ENCODE assay signal across 8 cellular contexts in genomic region chrX:56733459-56734046, GRCh38. TPM values are rescaled to one million over a fixed set of nuclear protein-coding genes. Genes with fewer than 3 reads are reported as not detected.
A peak's percentile ranks its signal among the peaks of the same experiment; 100 is the strongest.
DNase-seq lines count a peak whose midpoint lies in the region; ATAC-seq and TF ChIP-seq lines count a peak whose summit lies in the region.

No MANE protein-coding gene starts in this region.

- H3K9me3 ChIP-seq in left ventricle myocardium inferior (replicated peaks) (no peaks in the 10 kb centered on the region), spleen (no peaks in the 10 kb centered on the region)

- H3K27me3 Mint-ChIP-seq in activated naive CD4-positive, alpha-beta T cell treated with anti-CD3 and anti-CD28 coated beads, Interleukin-2, amount 10 ng/mL, durations not matched to agents 7 days and 5 days, result no peaks in the 10 kb centered on the region

- H3K4me3 ChIP-seq in left ventricle myocardium inferior, result no peak overlapping the region
- H3K4me3 ChIP-seq in spleen, result no peak overlapping the region

- peaks cover 23% of the 10 kb centered on the region for H3K4me1 Mint-ChIP-seq in activated naive CD4-positive, alpha-beta T cell treated with anti-CD3 and anti-CD28 coated beads, Interleukin-2, amount 10 ng/mL, durations not matched to agents 7 days and 5 days

- peaks cover 17% of the 10 kb centered on the region for H3K4me1 ChIP-seq in left ventricle myocardium inferior
- H3K4me1 ChIP-seq in spleen, result peaks cover 0 to 41% (median 14%) of the 10 kb centered on the region in 6 donors

- intact Hi-C loops in left ventricle myocardium inferior (cut with micrococcal nuclease), result no loop called here
- intact Hi-C loops in spleen (cut with DNase I; ENCODE audit: low total_unique reads), result no loop called here

- H3K36me3 Mint-ChIP-seq in activated naive CD4-positive, alpha-beta T cell treated with anti-CD3 and anti-CD28 coated beads, Interleukin-2, amount 10 ng/mL, durations not matched to agents 7 days and 5 days, result peaks cover 20% of the 10 kb centered on the region

- CTCF ChIA-PET in activated naive CD4-positive, alpha-beta T cell treated with anti-CD3 and anti-CD28 coated beads, Interleukin-2, amount 10 ng/mL, durations not matched to agents 7 days and 5 days (lab: Charles Lee), result interaction anchor here (0.8 to 2.4 kb wide), 2 partner anchors 245 to 452 kb away, joined by 8 to 12 read pairs; no protein-coding TSS in a partner anchor

- no peak overlapping the region for H3K4me3 Mint-ChIP-seq in activated naive CD4-positive, alpha-beta T cell treated with anti-CD3 and anti-CD28 coated beads, Interleukin-2, amount 10 ng/mL, durations not matched to agents 7 days and 5 days

- DNase-seq in NCI-H1694 (lab: John Stamatoyannopoulos, UW), result peak; percentile 51
- DNase-seq in NCI-H1694 treated with DMSO at 0.1 percent for 48 hours (lab: John Stamatoyannopoulos, UW), result no peak
- peak; percentile 52 for DNase-seq in RPMI8226
- peak; percentile 67 for DNase-seq in activated naive CD4-positive, alpha-beta T cell treated with anti-CD3 and anti-CD28 coated beads, Interleukin-2, amount 10 ng/mL, durations not matched to agents 7 days and 5 days
- DNase-seq in left ventricle myocardium inferior, result no peak
- no peak for DNase-seq in spleen

- no peak overlapping the region for H3K27ac Mint-ChIP-seq in activated naive CD4-positive, alpha-beta T cell treated with anti-CD3 and anti-CD28 coated beads, Interleukin-2, amount 10 ng/mL, durations not matched to agents 7 days and 5 days

- TF ChIP-seq POLR2A in spleen (IDR thresholded peaks at IDR 0.05), result no peak

- H3K27ac ChIP-seq in left ventricle myocardium inferior (replicated peaks) (no peak overlapping the region), spleen (no peak overlapping the region)

- H3K27me3 ChIP-seq in left ventricle myocardium inferior (ENCODE audit: low read depth) (no peaks in the 10 kb centered on the region), spleen (replicated peaks in 1 of 7) (peaks cover 0 to 7% (median 0%) of the 10 kb centered on the region in 7 donors)

- 45 to 55% (median 51%) methylated on average over 2 of the region's 2 CpGs for WGBS in spleen, 5 donors

- peak; percentile 63 for TF ChIP-seq CTCF in left ventricle myocardium inferior (IDR thresholded peaks at IDR 0.05; ENCODE audit: borderline replicate concordance)
- peak; percentile 28 to 76 (median 53) for TF ChIP-seq CTCF in spleen (IDR thresholded peaks at IDR 0.05 in 8 of 11, conservative IDR thresholded peaks at IDR 0.05 in 3 of 11)

- no peaks in the 10 kb centered on the region for H3K9me3 Mint-ChIP-seq in activated naive CD4-positive, alpha-beta T cell treated with anti-CD3 and anti-CD28 coated beads, Interleukin-2, amount 10 ng/mL, durations not matched to agents 7 days and 5 days

- H3K36me3 ChIP-seq in left ventricle myocardium inferior, result no peaks in the 10 kb centered on the region
- peaks cover 0 to 25% (median 0%) of the 10 kb centered on the region in 6 donors for H3K36me3 ChIP-seq in spleen

- ATAC-seq in HG03175 (IDR thresholded peaks at IDR 0.05; ENCODE audit: unreplicated experiment) (peak; percentile 45), HG03025 (IDR thresholded peaks at IDR 0.05; ENCODE audit: low FRiP score, unreplicated experiment) (no peak)

RNA-seq across cellular contexts. Expression of gene NBDY, which starts 4.5 kb away (rescaled TPM):
- total RNA-seq in left ventricle myocardium inferior (26.5 TPM), spleen (10 to 100 TPM; 15.7 to 46.7 (median 30.9) TPM)
- polyA plus RNA-seq in spleen, result 10 to 100 TPM; 24.3 to 31.6 (median 27.9) TPM

Comparison
In these comparisons a context has a peak if more than half of its experiments do, and no peak if none do; other contexts are left out.
1. DNase-seq: peak in NCI-H1694 (single experiment), RPMI8226 (single experiment) and activated naive CD4-positive, alpha-beta T cell treated with anti-CD3 and anti-CD28 coated beads, Interleukin-2, amount 10 ng/mL, durations not matched to agents 7 days and 5 days (single experiment); none in NCI-H1694 treated with DMSO at 0.1 percent for 48 hours (single experiment), left ventricle myocardium inferior (single experiment) and spleen (single experiment).